In genomic region chr19:3644351-3645066, GRCh38 we compare ENCODE assay signal across 1 cellular context.
TF ChIP-seq lines count a peak whose summit lies in the region.

No MANE protein-coding gene starts in this region.

TF ChIP-seq in K562, 482 proteins besides CTCF, POLR2A, EP300 and RAD21:
- TF ChIP-seq POLR2G (IDR thresholded peaks at IDR 0.05; ENCODE audit: low read depth, low read length) (0 out of 2 replicates have a peak, but pooled peaks have one; percentile 4), ZBTB33 (CRISPR knock-in tag; IDR thresholded peaks at IDR 0.05) (peak; percentile 53; the same call in 1 of the 2 replicates), DDX20 (tag; IDR thresholded peaks at IDR 0.05; ENCODE audit: low read depth) (no peak), ZKSCAN8 (CRISPR knock-in tag; IDR thresholded peaks at IDR 0.05) (0 out of 2 replicates have a peak, but pooled peaks have one; percentile 33)
